ENCODE assay signal across 14 cellular contexts in genomic region chr3:122916084-122916483, GRCh38.
"Had no signal": no experiment of that assay in that cellular context is flagged by ENCODE, and none has a peak within 500 bp of the region (broad histone marks: within the 10 kb centered on the region; RNA-seq: fewer than 3 reads in every experiment).

No MANE protein-coding gene starts in this region.

- H3K27me3 ChIP-seq: right atrium auricular region, testis had no signal

- H3K4me3 ChIP-seq: esophagus squamous epithelium, heart right ventricle, left ventricle myocardium inferior, prostate gland, right atrium auricular region, testis, upper lobe of left lung had no signal

- H3K9me3 ChIP-seq: esophagus squamous epithelium, heart right ventricle, left ventricle myocardium inferior, prostate gland, right atrium auricular region, testis, upper lobe of left lung had no signal

- ATAC-seq: heart right ventricle had no signal

- FAIRE-seq: endothelial cell of umbilical vein had no signal

- H3K4me1 ChIP-seq: heart right ventricle, left ventricle myocardium inferior, prostate gland, right atrium auricular region, testis had no signal

- H3K36me3 ChIP-seq: esophagus squamous epithelium, left ventricle myocardium inferior, prostate gland, right atrium auricular region, upper lobe of left lung had no signal

- H3K27ac ChIP-seq: esophagus squamous epithelium, heart right ventricle, left ventricle myocardium inferior, prostate gland, right atrium auricular region, testis, upper lobe of left lung had no signal

- DNase-seq: activated gamma-delta T cell treated with Interleukin-2 at 50 U/mL for 16 hours; activated naive CD8-positive, alpha-beta T cell treated with anti-CD3 and anti-CD28 coated beads for 36 hours; amniotic stem cell; effector memory CD4-positive, alpha-beta T cell; esophagus squamous epithelium; heart right ventricle; kidney glomerular epithelial cell; left ventricle myocardium inferior; mammary epithelial cell; testis had no signal
